ENCODE assay signal across 23 cellular contexts in genomic region chr15:65346856-65347598, GRCh38. TPM values are rescaled to one million over a fixed set of nuclear protein-coding genes. Genes with fewer than 3 reads are reported as not detected.
A peak's percentile ranks its signal among the peaks of the same experiment; 100 is the strongest.
DNase-seq lines count a peak whose midpoint lies in the region; ATAC-seq, FAIRE-seq and TF ChIP-seq lines count a peak whose summit lies in the region.
"Had no signal": no experiment of that assay in that cellular context is flagged by ENCODE, and none has a peak within 500 bp of the region (broad histone marks: within the 10 kb centered on the region; RNA-seq: fewer than 3 reads in every experiment).

No MANE protein-coding gene starts in this region.

- ATAC-seq in K562: no peak
- no peak for ATAC-seq in activated CD4-positive, CD25-positive, alpha-beta regulatory T cell treated with anti-CD3 and anti-CD28 coated beads, Interleukin-2, amount 50 U/mL, for 24 hours
- no peak for ATAC-seq in body of pancreas

- no TSS peak for BruUV-seq in K562 (replicated peaks; lab: Mats Ljungman, UMichigan)

- H2BK5ac ChIP-seq in trophoblast cell (ENCODE audit: low read depth, low read length, poor library complexity): peak overlapping the region; percentile 32

- peak overlapping the region; percentile 46 for H2BK120ac ChIP-seq in trophoblast cell (ENCODE audit: insufficient read depth, low read length, poor library complexity)

- H3K4me1 ChIP-seq in K562 (replicated peaks in 1 of 2; ENCODE audit: control insufficient read depth in 2 of 2, insufficient read depth in 2 of 2, low read length in 2 of 2) (no peaks in the 10 kb centered on the region), trophoblast cell (ENCODE audit: control insufficient read depth in 1 of 2, insufficient read depth in 2 of 2, low read length in 2 of 2) (peaks cover 19 to 33% of the 10 kb centered on the region in 2 experiments), body of pancreas (no peaks in the 10 kb centered on the region)

- peak overlapping the region; percentile 31 for H2BK12ac ChIP-seq in trophoblast cell (ENCODE audit: low read length)

- POLR2A ChIA-PET in K562 (lab: Yijun Ruan, JAX): interaction anchor here (0.6 to 1.7 kb wide), 3 partner anchors 13 to 42 kb away, joined by 3 to 5 read pairs (median 4); partner anchors contain the start of gene RNU5B-1

- H4K20me1 ChIP-seq in K562 (replicated peaks; ENCODE audit: control insufficient read depth, insufficient read depth, low read length): peaks cover 4% of the 10 kb centered on the region; the same call in 1 of the 2 replicates

- no peak overlapping the region for H2AFZ ChIP-seq in K562 (ENCODE audit: low read depth, low read length)
- no peak overlapping the region for H2AFZ ChIP-seq in trophoblast cell (ENCODE audit: insufficient read depth, low read length, poor library complexity)
- H2AFZ ChIP-seq: PC-9 had no signal

- 13% methylated on average over 6 of the region's 6 CpGs for WGBS in K562 (ENCODE audit: insufficient coverage, low coverage, missing lambda C conversion rate)
- WGBS in trophoblast cell (ENCODE audit: extremely low coverage, insufficient coverage, insufficient read length): no CpG with 5 or more reads among the region's 6 CpGs
- 64 to 72% methylated on average over 6 of the region's 6 CpGs for WGBS in body of pancreas, 2 donors

- no peak overlapping the region for H3K4ac ChIP-seq in trophoblast cell (ENCODE audit: low read depth, low read length)

- CTCF ChIA-PET in K562 (lab: Yijun Ruan, JAX; ENCODE audit: low intra/inter-chr PET ratio): no interaction called here

- no peaks in the 10 kb centered on the region for H3K9me1 ChIP-seq in K562 (ENCODE audit: control insufficient read depth, insufficient read depth, low read length)

- no peak overlapping the region for H4K8ac ChIP-seq in trophoblast cell (ENCODE audit: low read depth, low read length)

- H3K4me2 ChIP-seq in K562 (ENCODE audit: insufficient read depth, low read length) (no peak overlapping the region), trophoblast cell (ENCODE audit: low read length) (no peak overlapping the region)
- H3K4me2 ChIP-seq: PC-9 had no signal

- in situ Hi-C loops in K562 (cut with MboI): no loop called here

- H3K4me3 ChIP-seq in H7 (ENCODE audit: insufficient read depth, low read depth, low read length) (no peak overlapping the region), K562 (no peak overlapping the region), trophoblast cell (ENCODE audit: low read depth, low read length) (no peak overlapping the region), body of pancreas (no peak overlapping the region)
- H3K4me3 ChIP-seq: PC-9 had no signal

- H3K9me3 ChIP-seq in K562 (replicated peaks; ENCODE audit: control insufficient read depth, insufficient read depth, low read depth, low read length): no peaks in the 10 kb centered on the region
- no peaks in the 10 kb centered on the region for H3K9me3 ChIP-seq in trophoblast cell (ENCODE audit: insufficient read depth, low read depth, low read length)
- H3K9me3 ChIP-seq in body of pancreas: no peaks in the 10 kb centered on the region
- H3K9me3 ChIP-seq: BE2C had no signal

- TF ChIP-seq POLR2A in K562 (conservative IDR thresholded peaks at IDR 0.05): no peak
- no peak for TF ChIP-seq POLR2A in body of pancreas (IDR thresholded peaks at IDR 0.05)

- H2AK5ac ChIP-seq in trophoblast cell (ENCODE audit: low read length): peak overlapping the region; percentile 53

- H3K27ac ChIP-seq in K562 (ENCODE audit: extremely low read depth, low read depth, low read length): no peak overlapping the region
- H3K27ac ChIP-seq in trophoblast cell (ENCODE audit: low read depth, low read length): peak overlapping the region; percentile 89
- no peak overlapping the region for H3K27ac ChIP-seq in body of pancreas
- H3K27ac ChIP-seq: PC-9 had no signal

- H4K12ac ChIP-seq in trophoblast cell (ENCODE audit: low read depth, low read length): no peak overlapping the region

- DNase-seq in H7 (peak; percentile 8), K562 (ENCODE audit: extremely low read depth in 1 of 4, low spot score in 3 of 4) (no peak), left kidney (ENCODE audit: low read depth, low spot score) (peak; percentile 75), trophoblast cell (no peak), dedifferentiated amniotic fluid mesenchymal stem cell (ENCODE audit: extremely low spot score) (no peak), cortex of kidney (lab: John Stamatoyannopoulos, UW) (no peak), body of pancreas (no peak)
- DNase-seq: BE2C; CD4-positive, CD25-positive, alpha-beta regulatory T cell; EL; NCI-H1694; NCI-H2081; NCI-H446 treated with DMSO at 0.1 percent for 48 hours; NCI-H526 treated with DMSO at 0.1 percent for 48 hours; PC-9; RPMI8226; SIG-M5 had no signal

- no peak for TF ChIP-seq EP300 in K562 (IDR thresholded peaks at IDR 0.05; ENCODE audit: low read length)

- no peak overlapping the region for H3K14ac ChIP-seq in trophoblast cell (ENCODE audit: low read length)

- intact Hi-C loops in K562 (cut with micrococcal nuclease): no loop called here
- intact Hi-C loops in body of pancreas (cut with DNase I): no loop called here

- no peak for TF ChIP-seq CTCF in K562 (IDR thresholded peaks at IDR 0.05 in 2 of 3, conservative IDR thresholded peaks at IDR 0.05 in 1 of 3; ENCODE audit: insufficient read depth in 2 of 3, low read depth in 1 of 3, low read length in 3 of 3)
- TF ChIP-seq CTCF in body of pancreas (IDR thresholded peaks at IDR 0.05): no peak

- H3K9ac ChIP-seq in K562 (ENCODE audit: insufficient read depth in 1 of 2, low read depth in 2 of 2, low read length in 2 of 2): no peak overlapping the region
- no peak overlapping the region for H3K9ac ChIP-seq in trophoblast cell (ENCODE audit: low read length)

- H3K79me1 ChIP-seq in trophoblast cell (ENCODE audit: low read length): peaks cover 10% of the 10 kb centered on the region

- H3K36me3 ChIP-seq in H7 (replicated peaks; ENCODE audit: control insufficient read depth, insufficient read depth, low read length) (no peaks in the 10 kb centered on the region), K562 (ENCODE audit: control insufficient read depth, insufficient read depth, low read length) (no peaks in the 10 kb centered on the region), trophoblast cell (ENCODE audit: control insufficient read depth in 1 of 2, insufficient read depth in 2 of 2, low read length in 2 of 2) (peaks cover 0 to 6% of the 10 kb centered on the region in 2 experiments), body of pancreas (replicated peaks in 1 of 2; ENCODE audit: insufficient read depth in 1 of 2, low read depth in 2 of 2) (no peaks in the 10 kb centered on the region)
- H3K36me3 ChIP-seq: BE2C had no signal

- H3K79me2 ChIP-seq in K562 (ENCODE audit: control insufficient read depth, insufficient read depth, low read length): no peaks in the 10 kb centered on the region
- peaks cover 2% of the 10 kb centered on the region for H3K79me2 ChIP-seq in trophoblast cell (ENCODE audit: control insufficient read depth, insufficient read depth, low read length, poor library complexity)

- H3K18ac ChIP-seq in trophoblast cell (ENCODE audit: low read length): no peak overlapping the region

- FAIRE-seq in K562 (lab: Jason Lieb, UNC): no peak
- FAIRE-seq: GM19239, H1 had no signal

- H4K91ac ChIP-seq in trophoblast cell (ENCODE audit: low read depth, low read length): peak overlapping the region; percentile 30

- no peak for TF ChIP-seq RAD21 in K562 (CRISPR knock-in tag; conservative IDR thresholded peaks at IDR 0.05 in 1 of 2, IDR thresholded peaks at IDR 0.05 in 1 of 2)

- no peak overlapping the region for H3K23ac ChIP-seq in trophoblast cell (ENCODE audit: low read length)

- H3K27me3 ChIP-seq in H7 (ENCODE audit: control insufficient read depth, insufficient read depth, low read length) (no peaks in the 10 kb centered on the region; the same call in 1 of the 2 replicates), K562 (ENCODE audit: control insufficient read depth in 2 of 2, insufficient read depth in 2 of 2, low read length in 2 of 2) (peaks cover 20 to 27% of the 10 kb centered on the region in 2 experiments; a peak in 4 of 5 replicates), trophoblast cell (ENCODE audit: insufficient read depth, low read length) (no peaks in the 10 kb centered on the region), body of pancreas (no peaks in the 10 kb centered on the region)
- H3K27me3 ChIP-seq: BE2C had no signal

RNA-seq across cellular contexts. Expression of gene IGDCC3, which starts 30.8 kb away (rescaled TPM):
- 38.3 and 39.7 TPM in 2 replicates for total RNA-seq in H7 (2014; rRNA removed; shearing (Covaris generic))
- not detected in 2 replicates for total RNA-seq in K562 (2011; cell fraction: chromatin; rRNA removed; ENCODE audit: low replicate concordance)
- total RNA-seq in K562 (2011; cell fraction: nucleolus; rRNA removed): not detected in 2 replicates
- not detected in 2 replicates for total RNA-seq in K562 (2011; cell fraction: nucleoplasm; rRNA removed)
- total RNA-seq in K562 (2014; rRNA removed) (not detected in 2 replicates), K562 (2014; rRNA removed; fragmentation: Illumina TruSeq; extraction: Trizol) (not detected in 2 replicates), K562 (2015; rRNA removed; fragmentation: Illumina TruSeq; extraction: Trizol) (not detected in 2 replicates), K562 (2021) (0.07 TPM in 1 of 2 replicates, not detected in the other), body of pancreas (not detected)
- polyA plus RNA-seq in K562 (2011; rRNA removed) (not detected in 2 replicates), K562 (2014; fragmentation: Illumina TruSeq; extraction: Trizol) (not detected in 2 replicates), K562 (2014; fragmentation: Nextera tagmentation; extraction: Ambion mirVana) (not detected), K562 (2014; rRNA removed) (0.03 TPM in 1 of 2 replicates, not detected in the other)
- not detected in 2 replicates for polyA plus RNA-seq in K562 (2011; cell fraction: cytosol; rRNA removed)
- not detected in 2 replicates for polyA plus RNA-seq in K562 (2011; cell fraction: nucleus; rRNA removed)
- polyA plus RNA-seq in K562 (2012): not detected in 2 replicates
- polyA minus RNA-seq in K562 (2011; rRNA and poly(A)+ RNA removed): not detected in 2 replicates
- not detected in 2 replicates for polyA minus RNA-seq in K562 (2011; cell fraction: cytosol; rRNA and poly(A)+ RNA removed)
- polyA minus RNA-seq in K562 (2011; cell fraction: nucleus; rRNA and poly(A)+ RNA removed): not detected in 2 replicates
- polyA plus RNA-seq in trophoblast cell (2013): 144 and 157 TPM in 2 replicates
- total RNA-seq: CD4-positive, CD25-positive, alpha-beta regulatory T cell; M059J had no signal
- polyA plus RNA-seq: CD4-positive, CD25-positive, alpha-beta regulatory T cell; IgD-negative memory B cell had no signal

RNA-seq across cellular contexts. Expression of gene RNU5B-1, which starts 42.5 kb away (rescaled TPM):
- total RNA-seq in H7 (2014; rRNA removed; shearing (Covaris generic)): not detected in 2 replicates
- total RNA-seq in K562 (2011; cell fraction: chromatin; rRNA removed; ENCODE audit: low replicate concordance): under 0.01 TPM in 2 replicates
- under 0.01 TPM in 2 replicates for total RNA-seq in K562 (2011; cell fraction: nucleolus; rRNA removed)
- under 0.01 TPM in 2 replicates for total RNA-seq in K562 (2011; cell fraction: nucleoplasm; rRNA removed)
- total RNA-seq in K562 (2014; rRNA removed) (not detected in 2 replicates), K562 (2014; rRNA removed; fragmentation: Illumina TruSeq; extraction: Trizol) (not detected in 2 replicates), K562 (2015; rRNA removed; fragmentation: Illumina TruSeq; extraction: Trizol) (not detected in 2 replicates), K562 (2021) (14.2 TPM in 1 of 2 replicates, not detected in the other), body of pancreas (not detected)
- polyA plus RNA-seq in K562 (2011; rRNA removed) (not detected in 2 replicates), K562 (2014; fragmentation: Illumina TruSeq; extraction: Trizol) (not detected in 2 replicates), K562 (2014; fragmentation: Nextera tagmentation; extraction: Ambion mirVana) (not detected), K562 (2014; rRNA removed) (not detected in 2 replicates)
- polyA plus RNA-seq in K562 (2011; cell fraction: cytosol; rRNA removed): not detected in 2 replicates
- under 0.01 TPM in 1 of 2 replicates, not detected in the other for polyA plus RNA-seq in K562 (2011; cell fraction: nucleus; rRNA removed)
- polyA plus RNA-seq in K562 (2012): not detected in 2 replicates
- under 0.01 TPM in 2 replicates for polyA minus RNA-seq in K562 (2011; rRNA and poly(A)+ RNA removed)
- 577 and 858 TPM in 2 replicates for polyA minus RNA-seq in K562 (2011; cell fraction: cytosol; rRNA and poly(A)+ RNA removed)
- under 0.01 TPM in 2 replicates for polyA minus RNA-seq in K562 (2011; cell fraction: nucleus; rRNA and poly(A)+ RNA removed)
- polyA plus RNA-seq in trophoblast cell (2013): not detected in 2 replicates
- total RNA-seq: A673; CD4-positive, CD25-positive, alpha-beta regulatory T cell; H1; M059J; PC-9 had no signal
- polyA plus RNA-seq: CD4-positive, CD25-positive, alpha-beta regulatory T cell; H1; IgD-negative memory B cell had no signal

RNA-seq across cellular contexts. Expression of gene RNU5A-1, which starts 51.2 kb away (rescaled TPM):
- total RNA-seq in H7 (2014; rRNA removed; shearing (Covaris generic)): not detected in 2 replicates
- total RNA-seq in K562 (2011; cell fraction: chromatin; rRNA removed; ENCODE audit: low replicate concordance): under 0.01 TPM in 2 replicates
- total RNA-seq in K562 (2011; cell fraction: nucleolus; rRNA removed): under 0.01 TPM in 2 replicates
- total RNA-seq in K562 (2011; cell fraction: nucleoplasm; rRNA removed): under 0.01 TPM in 2 replicates
- total RNA-seq in K562 (2014; rRNA removed) (not detected in 2 replicates), K562 (2014; rRNA removed; fragmentation: Illumina TruSeq; extraction: Trizol) (not detected in 2 replicates), K562 (2015; rRNA removed; fragmentation: Illumina TruSeq; extraction: Trizol) (not detected in 2 replicates), K562 (2021) (not detected in 2 replicates), body of pancreas (not detected)
- polyA plus RNA-seq in K562 (2011; rRNA removed) (not detected in 2 replicates), K562 (2014; fragmentation: Illumina TruSeq; extraction: Trizol) (not detected in 2 replicates), K562 (2014; fragmentation: Nextera tagmentation; extraction: Ambion mirVana) (not detected), K562 (2014; rRNA removed) (not detected in 2 replicates)
- not detected in 2 replicates for polyA plus RNA-seq in K562 (2011; cell fraction: cytosol; rRNA removed)
- polyA plus RNA-seq in K562 (2011; cell fraction: nucleus; rRNA removed): under 0.01 TPM in 2 replicates
- polyA plus RNA-seq in K562 (2012): not detected in 2 replicates
- polyA minus RNA-seq in K562 (2011; rRNA and poly(A)+ RNA removed): under 0.01 TPM in 2 replicates
- polyA minus RNA-seq in K562 (2011; cell fraction: cytosol; rRNA and poly(A)+ RNA removed): 268 TPM in 1 of 2 replicates, not detected in the other
- polyA minus RNA-seq in K562 (2011; cell fraction: nucleus; rRNA and poly(A)+ RNA removed): under 0.01 TPM in 2 replicates
- not detected in 2 replicates for polyA plus RNA-seq in trophoblast cell (2013)
- total RNA-seq: A673; CD4-positive, CD25-positive, alpha-beta regulatory T cell; H1; M059J; PC-9 had no signal
- polyA plus RNA-seq: CD4-positive, CD25-positive, alpha-beta regulatory T cell; H1; IgD-negative memory B cell had no signal

Comparison
In these comparisons a context has a peak if more than half of its experiments do, and no peak if none do; other contexts are left out.
1. DNase-seq: peak in H7 (single experiment) and left kidney (single experiment); none in K562 (0 of 4), trophoblast cell (0 of 2), dedifferentiated amniotic fluid mesenchymal stem cell (single experiment), cortex of kidney (single experiment) and body of pancreas (0 of 4).
2. RNA of gene IGDCC3, which starts 30.8 kb away (total RNA-seq): 38.3 to 39.7 TPM in H7; 0.07 TPM in K562 and not detected in body of pancreas; every median in the first group is over 10 times any median in the second.